Comparison of ENCODE assay signal across 16 cellular contexts in genomic region chr10:14060320-14061070, GRCh38.
A peak's percentile ranks its signal among the peaks of the same experiment; 100 is the strongest.
DNase-seq lines count a peak whose midpoint lies in the region; ATAC-seq, FAIRE-seq and TF ChIP-seq lines count a peak whose summit lies in the region.
"Had no signal": no experiment of that assay in that cellular context is flagged by ENCODE, and none has a peak within 500 bp of the region (broad histone marks: within the 10 kb centered on the region; RNA-seq: fewer than 3 reads in every experiment).

No MANE protein-coding gene starts in this region.

- TF ChIP-seq CTCF in fibroblast of mammary gland (conservative IDR thresholded peaks at IDR 0.05; ENCODE audit: control insufficient read depth, insufficient read depth, low read depth, low read length), result no peak
- no peak for TF ChIP-seq CTCF in pancreas (IDR thresholded peaks at IDR 0.05)
- TF ChIP-seq CTCF in testis (IDR thresholded peaks at IDR 0.05), result no peak

- intact Hi-C loops in pancreas (cut with DNase I) (no loop called here), testis (cut with DNase I; ENCODE audit: low total_unique reads) (no loop called here)

- peak; percentile 6 for DNase-seq in NCI-H1092 treated with DMSO at 0.1 percent for 48 hours (lab: John Stamatoyannopoulos, UW)
- no peak for DNase-seq in NCI-H1092 (lab: John Stamatoyannopoulos, UW)
- DNase-seq in NCI-H2029 treated with DMSO at 0.1 percent for 48 hours (lab: John Stamatoyannopoulos, UW), result peak; percentile 42
- DNase-seq in fibroblast of mammary gland (ENCODE audit: low read depth), result peak; percentile 33
- no peak for DNase-seq in pancreas
- DNase-seq in T-helper 1 cell, result no peak
- DNase-seq in testis, result no peak
- DNase-seq: C1 segment of cervical spinal cord, NCI-H2107, NCI-H446 treated with DMSO at 0.1 percent for 48 hours, RPMI8226 had no signal

- no peak overlapping the region for H3K4me3 ChIP-seq in fibroblast of mammary gland (ENCODE audit: control insufficient read depth, low read depth, low read length)
- no peak overlapping the region for H3K4me3 ChIP-seq in pancreas
- H3K4me3 ChIP-seq in testis, result no peak overlapping the region
- H3K4me3 ChIP-seq: GM23338, K562 had no signal

- ATAC-seq in pancreas, result peak; percentile 35 to 70 (median 46)
- ATAC-seq in GM19463 (IDR thresholded peaks at IDR 0.05; ENCODE audit: unreplicated experiment), result no peak
- ATAC-seq: GM23338, HCT116, K562 had no signal

- FAIRE-seq in pancreas (lab: Jason Lieb, UNC), result no peak
- FAIRE-seq: A204.1, K562 had no signal

- H3K36me3 ChIP-seq in pancreas (no peaks in the 10 kb centered on the region), testis (ENCODE audit: low read depth, missing control alignments) (no peaks in the 10 kb centered on the region)

- peaks cover 0 to 10% (median 4%) of the 10 kb centered on the region in 3 donors for H3K4me1 ChIP-seq in pancreas
- no peaks in the 10 kb centered on the region for H3K4me1 ChIP-seq in testis

- H3K27ac ChIP-seq in pancreas (no peak overlapping the region), testis (no peak overlapping the region)

- TF ChIP-seq POLR2A in testis (IDR thresholded peaks at IDR 0.05), result no peak

- no peaks in the 10 kb centered on the region for H3K27me3 ChIP-seq in pancreas
- H3K27me3 ChIP-seq in testis, result no peaks in the 10 kb centered on the region

- H3K9me3 ChIP-seq in pancreas (no peaks in the 10 kb centered on the region), testis (no peaks in the 10 kb centered on the region)

- 16 to 17% methylated on average over 2 of the region's 2 CpGs for WGBS in pancreas, 2 donors
- WGBS in testis, 2 donors, result 91 to 98% methylated on average over 2 of the region's 2 CpGs

Comparison
In these comparisons a context has a peak if more than half of its experiments do, and no peak if none do; other contexts are left out.
1. DNase-seq: peak in NCI-H1092 treated with DMSO at 0.1 percent for 48 hours (single experiment), NCI-H2029 treated with DMSO at 0.1 percent for 48 hours (single experiment) and fibroblast of mammary gland (single experiment); none in NCI-H1092 (single experiment), pancreas (0 of 6), T-helper 1 cell (0 of 5) and testis (single experiment).